ENCODE assay signal across 8 cellular contexts in the genomic region with DNA sequence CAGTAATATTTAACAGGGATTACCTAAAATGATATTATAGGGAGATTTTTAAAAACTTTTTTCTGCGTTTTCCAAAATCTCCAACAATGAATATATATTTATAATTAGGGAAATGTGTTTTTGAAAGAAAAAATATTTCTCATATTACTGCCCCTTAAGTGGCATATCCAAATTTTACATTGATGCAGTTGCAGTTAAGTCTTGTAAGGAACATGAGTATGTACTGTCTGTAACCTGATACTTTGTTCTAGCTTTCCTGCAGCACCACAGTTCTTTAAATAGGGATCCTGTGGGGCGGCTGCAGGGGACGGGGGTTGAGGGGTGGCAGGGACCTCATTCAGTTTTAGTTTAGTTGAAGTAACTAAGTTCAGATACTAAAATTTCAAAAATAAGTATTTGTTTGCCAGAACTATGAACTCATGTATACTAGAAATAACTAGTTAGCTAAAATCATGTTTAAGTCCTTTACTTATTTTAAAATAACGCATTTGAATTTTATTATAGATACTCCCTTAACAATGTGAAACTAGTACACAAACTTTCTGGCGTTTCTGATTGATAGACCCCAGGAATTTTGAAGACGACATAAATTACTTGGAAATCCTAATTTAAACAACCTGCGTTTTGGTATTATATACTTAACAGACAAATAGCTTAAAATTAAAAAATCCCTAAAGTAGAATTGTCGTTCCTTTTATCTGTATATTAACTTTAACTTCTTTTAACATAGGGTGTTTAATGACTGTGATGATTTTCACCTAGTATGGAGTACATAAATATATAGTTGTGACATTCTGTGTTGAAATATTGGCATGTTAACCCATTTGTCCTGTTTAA. TPM values are rescaled to one million over a fixed set of nuclear protein-coding genes. Genes with fewer than 3 reads are reported as not detected.
DNase-seq lines count a peak whose midpoint lies in the region; ATAC-seq and TF ChIP-seq lines count a peak whose summit lies in the region.

No MANE protein-coding gene starts in this region.

- H3K4me2 ChIP-seq in osteoblast (ENCODE audit: insufficient read depth, low read length) = peak overlapping the region; percentile 95

- DNase-seq in COLO829 (ENCODE audit: low spot score) = peak; percentile 41
- peak; percentile 50 for DNase-seq in RPMI8226
- DNase-seq in activated naive CD4-positive, alpha-beta T cell (lab: John Stamatoyannopoulos, UW) = peak in 3 of 4 experiments; percentile 8 to 20 (median 12)
- DNase-seq in glomerular visceral epithelial cell (ENCODE audit: extremely low spot score) = peak; percentile 78
- no peak for DNase-seq in osteoblast (ENCODE audit: insufficient read length, low spot score, missing footprints)
- DNase-seq in NCI-H1092 treated with DMSO at 0.1 percent for 48 hours (lab: John Stamatoyannopoulos, UW) = no peak

- peaks cover 22% of the 10 kb centered on the region for H4K20me1 ChIP-seq in osteoblast (ENCODE audit: insufficient read depth, low read length)

- ATAC-seq in GM19452 (IDR thresholded peaks at IDR 0.05; ENCODE audit: unreplicated experiment) = peak; percentile 53
- ATAC-seq in HG03520 (IDR thresholded peaks at IDR 0.05; ENCODE audit: unreplicated experiment) = peak; percentile 50

- H2AFZ ChIP-seq in osteoblast (ENCODE audit: low read length) = peak overlapping the region; percentile 78

- H3K79me2 ChIP-seq in osteoblast (ENCODE audit: insufficient read depth, low read length) = peaks cover 58% of the 10 kb centered on the region

- H3K9me3 ChIP-seq in osteoblast (ENCODE audit: low read depth, low read length) = no peaks in the 10 kb centered on the region

- peaks cover 20% of the 10 kb centered on the region for H3K4me1 ChIP-seq in osteoblast (ENCODE audit: insufficient read depth, low read length)

- peak overlapping the region; percentile 97 for H3K27ac ChIP-seq in osteoblast (ENCODE audit: low read depth, low read length)

- H3K27me3 ChIP-seq in osteoblast (ENCODE audit: insufficient read depth, low read length) = no peaks in the 10 kb centered on the region

- TF ChIP-seq CTCF in osteoblast (IDR thresholded peaks at IDR 0.05; ENCODE audit: extremely low read depth, low read depth, low read length) = no peak

- H3K4me3 ChIP-seq in osteoblast (ENCODE audit: insufficient read depth, low read length) = peak overlapping the region; percentile 86

- peaks cover 7% of the 10 kb centered on the region for H3K36me3 ChIP-seq in osteoblast (ENCODE audit: insufficient read depth, low read length)

RNA-seq across cellular contexts. Expression of a gene that starts 0.6 kb away (rescaled TPM):
- total RNA-seq in osteoblast = 36.5 and 46.7 TPM in 2 replicates

RNA-seq across cellular contexts. Expression of a gene that starts 25.2 kb away (rescaled TPM):
- total RNA-seq in osteoblast = 86.9 and 91.6 TPM in 2 replicates

RNA-seq across cellular contexts. Expression of a gene that starts 41.7 kb away (rescaled TPM):
- 0.29 and 0.36 TPM in 2 replicates for total RNA-seq in osteoblast

Comparison
In these comparisons a context has a peak if more than half of its experiments do, and no peak if none do; other contexts are left out.
1. DNase-seq: peak in COLO829 (single experiment), RPMI8226 (single experiment), activated naive CD4-positive, alpha-beta T cell (3 of 4) and glomerular visceral epithelial cell (single experiment); none in osteoblast (single experiment) and NCI-H1092 treated with DMSO at 0.1 percent for 48 hours (single experiment).